Comparison of ENCODE assay signal across 12 cellular contexts in the genomic region with DNA sequence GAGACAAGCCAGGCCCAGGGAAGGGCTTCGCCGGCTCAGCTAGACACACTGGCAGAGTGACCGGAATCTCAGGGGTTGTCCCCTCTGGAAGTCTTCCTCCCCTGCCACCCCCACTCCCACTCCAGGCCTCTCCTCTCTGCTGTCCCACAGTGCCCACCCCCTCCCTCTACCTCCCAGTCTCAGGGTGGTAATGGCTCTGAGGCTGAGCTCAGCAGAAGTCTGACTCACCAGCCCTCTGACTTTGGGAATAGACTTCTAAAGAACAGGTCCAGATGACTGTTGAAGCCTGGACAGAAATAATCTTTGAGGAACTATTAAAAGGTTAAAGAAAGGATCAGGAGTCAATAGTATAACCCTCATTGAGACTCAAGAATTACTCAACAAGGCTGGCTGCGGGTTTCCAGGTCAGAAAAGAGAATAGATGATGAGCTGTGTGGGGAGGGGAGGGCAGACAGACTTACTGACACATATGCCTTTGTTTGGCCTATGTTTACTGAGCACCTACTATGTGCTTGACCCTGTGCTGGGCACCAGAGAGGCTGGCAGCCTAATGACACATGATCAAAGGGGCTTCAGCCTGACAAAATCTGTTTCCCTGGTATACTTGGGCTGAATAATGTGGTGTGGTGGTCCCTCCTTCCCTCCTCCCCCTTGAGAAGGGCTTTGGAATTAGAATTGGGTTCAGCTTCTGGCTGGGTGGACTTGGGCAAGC. TPM values are rescaled to one million over a fixed set of nuclear protein-coding genes. Genes with fewer than 3 reads are reported as not detected.
DNase-seq lines count a peak whose midpoint lies in the region; ATAC-seq and TF ChIP-seq lines count a peak whose summit lies in the region.
"Had no signal": no experiment of that assay in that cellular context is flagged by ENCODE, and none has a peak within 500 bp of the region (broad histone marks: within the 10 kb centered on the region; RNA-seq: fewer than 3 reads in every experiment).

No MANE protein-coding gene starts in this region.

- peaks cover 4 to 39% (median 9%) of the 10 kb centered on the region in 5 donors for H3K36me3 Mint-ChIP-seq in naive thymus-derived CD4-positive, alpha-beta T cell

- TF ChIP-seq CTCF in AG10803 (conservative IDR thresholded peaks at IDR 0.05; ENCODE audit: low read length) (no peak), cardiac fibroblast (IDR thresholded peaks at IDR 0.05; ENCODE audit: low read depth, low read length) (no peak)

- no peaks in the 10 kb centered on the region for H3K9me3 ChIP-seq in MG63
- H3K9me3 ChIP-seq in naive thymus-derived CD4-positive, alpha-beta T cell (ENCODE audit: control insufficient read depth in 2 of 3, low read length in 3 of 3): no peaks in the 10 kb centered on the region

- intact Hi-C loops in naive thymus-derived CD4-positive, alpha-beta T cell (cut with micrococcal nuclease): no loop called here

- H3K4me1 ChIP-seq in naive thymus-derived CD4-positive, alpha-beta T cell (ENCODE audit: control insufficient read depth in 2 of 2, insufficient read depth in 2 of 2, low read length in 2 of 2): no peaks in the 10 kb centered on the region

- H3K27ac ChIP-seq in naive thymus-derived CD4-positive, alpha-beta T cell (ENCODE audit: low read depth, low read length): no peak overlapping the region

- H3K27ac Mint-ChIP-seq in naive thymus-derived CD4-positive, alpha-beta T cell: peak overlapping the region in 1 of 9 donors; percentile 25
- H3K27ac Mint-ChIP-seq: T-helper 17 cell had no signal

- H3K4me3 ChIP-seq in AG10803 (ENCODE audit: low read length) (no peak overlapping the region), MG63 (no peak overlapping the region), cardiac fibroblast (replicated peaks in 1 of 2; ENCODE audit: low read depth in 2 of 2, low read length in 2 of 2) (no peak overlapping the region)
- H3K4me3 ChIP-seq in naive thymus-derived CD4-positive, alpha-beta T cell (ENCODE audit: low read length): no peak overlapping the region

- H3K27me3 Mint-ChIP-seq in naive thymus-derived CD4-positive, alpha-beta T cell: no peaks in the 10 kb centered on the region
- H3K27me3 Mint-ChIP-seq: CD8-positive, alpha-beta memory T cell; T-helper 17 cell had no signal

- H3K4me3 Mint-ChIP-seq in naive thymus-derived CD4-positive, alpha-beta T cell: no peak overlapping the region
- H3K4me3 Mint-ChIP-seq: T-helper 17 cell had no signal

- DNase-seq in AG10803 (ENCODE audit: low read depth): peak; percentile 54
- peak; percentile 31 for DNase-seq in MG63
- peak; percentile 35 to 60 for DNase-seq in cardiac fibroblast (ENCODE audit: low read depth in 2 of 2)
- no peak for DNase-seq in naive thymus-derived CD4-positive, alpha-beta T cell
- DNase-seq in NOMO-1 treated with DMSO at 0.1 percent for 48 hours (lab: John Stamatoyannopoulos, UW; ENCODE audit: unreplicated experiment): no peak
- DNase-seq: CD8-positive, alpha-beta memory T cell; midbrain; NCI-H748 treated with DMSO at 0.1 percent for 48 hours; T-helper 17 cell had no signal

- peaks cover 0 to 8% (median 0%) of the 10 kb centered on the region in 7 donors for H3K4me1 Mint-ChIP-seq in naive thymus-derived CD4-positive, alpha-beta T cell

- no peaks in the 10 kb centered on the region for H3K27me3 ChIP-seq in MG63
- no peaks in the 10 kb centered on the region for H3K27me3 ChIP-seq in naive thymus-derived CD4-positive, alpha-beta T cell (ENCODE audit: control insufficient read depth in 2 of 2, insufficient read depth in 2 of 2, low read length in 2 of 2)

- CTCF ChIA-PET in naive thymus-derived CD4-positive, alpha-beta T cell (lab: Charles Lee): no interaction called here

- peaks cover 16% of the 10 kb centered on the region for H3K36me3 ChIP-seq in MG63
- H3K36me3 ChIP-seq in naive thymus-derived CD4-positive, alpha-beta T cell (ENCODE audit: control insufficient read depth in 2 of 3, insufficient read depth in 3 of 3, low read length in 3 of 3): peaks cover 0 to 40% (median 7%) of the 10 kb centered on the region in 3 experiments

- ATAC-seq in naive thymus-derived CD4-positive, alpha-beta T cell: peak; percentile 7
- ATAC-seq in HG02885 (IDR thresholded peaks at IDR 0.05; ENCODE audit: poor library complexity, unreplicated experiment) (no peak), GM21619 (IDR thresholded peaks at IDR 0.05; ENCODE audit: unreplicated experiment) (no peak), GM19023 (IDR thresholded peaks at IDR 0.05; ENCODE audit: unreplicated experiment) (no peak)
- ATAC-seq: T-helper 17 cell had no signal

- H3K9me3 Mint-ChIP-seq in naive thymus-derived CD4-positive, alpha-beta T cell: no peaks in the 10 kb centered on the region
- H3K9me3 Mint-ChIP-seq: CD8-positive, alpha-beta memory T cell had no signal

- POLR2A ChIA-PET in naive thymus-derived CD4-positive, alpha-beta T cell (lab: Charles Lee): no interaction called here

RNA-seq across cellular contexts. Expression of a gene that starts 8.2 kb away (rescaled TPM):
- not detected in 2 replicates for total RNA-seq in MG63 (2014; rRNA removed; shearing (Covaris generic); ENCODE audit: low replicate concordance)
- total RNA-seq in naive thymus-derived CD4-positive, alpha-beta T cell: not detected
- not detected for polyA plus RNA-seq in naive thymus-derived CD4-positive, alpha-beta T cell
- total RNA-seq: CD8-positive, alpha-beta memory T cell; T-helper 17 cell had no signal
- polyA plus RNA-seq: CD8-positive, alpha-beta memory T cell had no signal

RNA-seq across cellular contexts. Expression of a gene that starts 19.0 kb away (rescaled TPM):
- total RNA-seq in MG63 (2014; rRNA removed; shearing (Covaris generic); ENCODE audit: low replicate concordance): 42.5 and 96.9 TPM in 2 replicates
- 10 to 100 TPM; 37.7 to 49.8 (median 40.8) TPM for total RNA-seq in naive thymus-derived CD4-positive, alpha-beta T cell
- polyA plus RNA-seq in naive thymus-derived CD4-positive, alpha-beta T cell: 10 to 100 TPM; 74.7 to 87.7 TPM

RNA-seq across cellular contexts. Expression of a gene that starts 49.4 kb away (rescaled TPM):
- total RNA-seq in MG63 (2014; rRNA removed; shearing (Covaris generic); ENCODE audit: low replicate concordance): 1.1 TPM in 1 of 2 replicates, not detected in the other
- not detected for total RNA-seq in naive thymus-derived CD4-positive, alpha-beta T cell
- not detected for polyA plus RNA-seq in naive thymus-derived CD4-positive, alpha-beta T cell
- total RNA-seq: CD8-positive, alpha-beta memory T cell; T-helper 17 cell had no signal
- polyA plus RNA-seq: CD8-positive, alpha-beta memory T cell had no signal

Comparison
In these comparisons a context has a peak if more than half of its experiments do, and no peak if none do; other contexts are left out.
1. DNase-seq: peak in AG10803 (single experiment), MG63 (single experiment) and cardiac fibroblast (2 of 2); none in naive thymus-derived CD4-positive, alpha-beta T cell (0 of 9) and NOMO-1 treated with DMSO at 0.1 percent for 48 hours (single experiment).